In genomic region chr6:30212865-30213653, GRCh38 we compare ENCODE assay signal across 8 cellular contexts. TPM values are rescaled to one million over a fixed set of nuclear protein-coding genes. Genes with fewer than 3 reads are reported as not detected.
A peak's percentile ranks its signal among the peaks of the same experiment; 100 is the strongest.
DNase-seq lines count a peak whose midpoint lies in the region; ATAC-seq lines count a peak whose summit lies in the region.

TSS of gene TRIM26 (minus strand) at chr6:30213406. CDS start at chr6:30199103, 14,303 bp downstream.

- H3K36me3 Mint-ChIP-seq in activated naive CD4-positive, alpha-beta T cell treated with anti-CD3 and anti-CD28 coated beads, Interleukin-2, amount 50 U/mL, for 72 hours, result peaks cover 20 to 28% of the 10 kb centered on the region in 2 donors

- no peaks in the 10 kb centered on the region for H3K9me3 Mint-ChIP-seq in activated naive CD4-positive, alpha-beta T cell treated with anti-CD3 and anti-CD28 coated beads, Interleukin-2, amount 50 U/mL, for 72 hours

- peak within 1 kb of the TSS; percentile 95 for H3K27ac ChIP-seq in temporal lobe (ENCODE audit: low read depth, low read length)

- H3K27ac Mint-ChIP-seq in activated naive CD4-positive, alpha-beta T cell treated with anti-CD3 and anti-CD28 coated beads, Interleukin-2, amount 50 U/mL, for 72 hours, result peak within 1 kb of the TSS; percentile 98 to 99

- peak; percentile 86 for ATAC-seq in HG02610 (IDR thresholded peaks at IDR 0.05; ENCODE audit: unreplicated experiment)
- ATAC-seq in activated naive CD4-positive, alpha-beta T cell treated with anti-CD3 and anti-CD28 coated beads, Interleukin-2, amount 50 U/mL, for 72 hours, result peak; percentile 90 to 93

- DNase-seq in NCI-H1092 treated with DMSO at 0.1 percent for 48 hours (lab: John Stamatoyannopoulos, UW) (peak; percentile 91), SKM-1 (lab: John Stamatoyannopoulos, UW; ENCODE audit: unreplicated experiment) (peak; percentile 96), glomerular endothelial cell (ENCODE audit: extremely low read depth, low read depth, low spot score) (peak; percentile 78), occipital lobe (lab: John Stamatoyannopoulos, UW) (peak; percentile 96)
- DNase-seq in activated naive CD4-positive, alpha-beta T cell treated with anti-CD3 and anti-CD28 coated beads, Interleukin-2, amount 50 U/mL, for 72 hours (ENCODE audit: low spot score in 2 of 2), result peak; percentile 97 to 99

- peak within 1 kb of the TSS; percentile 97 for H3K4me3 ChIP-seq in GM08714 (ENCODE audit: low read length)

RNA-seq across cellular contexts. Expression of gene TRIM26, which starts in this region (rescaled TPM):
- total RNA-seq in activated naive CD4-positive, alpha-beta T cell treated with anti-CD3 and anti-CD28 coated beads, Interleukin-2, amount 50 U/mL, for 72 hours, result 10 to 100 TPM; 41.3 to 43.0 TPM
- 39.7 and 44.9 TPM in 2 replicates for total RNA-seq in glomerular endothelial cell
- total RNA-seq in occipital lobe, result 12.8 TPM
- 14.3 TPM for total RNA-seq in temporal lobe

Comparison
In these comparisons a context has a peak if more than half of its experiments do, and no peak if none do; other contexts are left out.
1. Peak in every context shown above with its lines: DNase-seq, ATAC-seq, H3K4me3 ChIP-seq and H3K27ac ChIP-seq.